In genomic region chr10:63723320-63723719, GRCh38 we compare ENCODE assay signal across 22 cellular contexts.
DNase-seq lines count a peak whose midpoint lies in the region; ATAC-seq and TF ChIP-seq lines count a peak whose summit lies in the region.
"Had no signal": no experiment of that assay in that cellular context is flagged by ENCODE, and none has a peak within 500 bp of the region (broad histone marks: within the 10 kb centered on the region; RNA-seq: fewer than 3 reads in every experiment).

No MANE protein-coding gene starts in this region.

- H3K27me3 ChIP-seq in neural progenitor cell, result no peaks in the 10 kb centered on the region
- no peaks in the 10 kb centered on the region for H3K27me3 ChIP-seq in thoracic aorta (replicated peaks; ENCODE audit: insufficient read depth)
- H3K27me3 ChIP-seq: SJCRH30 had no signal

- H3K4me1 ChIP-seq in neural progenitor cell (no peaks in the 10 kb centered on the region), thoracic aorta (ENCODE audit: control insufficient read depth in 1 of 2, low read depth in 2 of 2) (peaks cover 2 to 20% of the 10 kb centered on the region in 2 donors)
- H3K4me1 ChIP-seq: HAP-1, SJCRH30 had no signal

- no peaks in the 10 kb centered on the region for H3K36me3 Mint-ChIP-seq in neural progenitor cell
- no peaks in the 10 kb centered on the region for H3K36me3 Mint-ChIP-seq in activated naive CD4-positive, alpha-beta T cell treated with anti-CD3 and anti-CD28 coated beads, Interleukin-2, amount 50 U/mL, for 72 hours
- H3K36me3 Mint-ChIP-seq: CD14-positive monocyte had no signal

- ATAC-seq in thoracic aorta (ENCODE audit: insufficient number of reproducible peaks, low FRiP score, low read depth) (no peak), GM18520 (IDR thresholded peaks at IDR 0.05; ENCODE audit: unreplicated experiment) (no peak), GM18511 (IDR thresholded peaks at IDR 0.05; ENCODE audit: unreplicated experiment) (no peak)
- ATAC-seq in activated naive CD4-positive, alpha-beta T cell treated with anti-CD3 and anti-CD28 coated beads, Interleukin-2, amount 50 U/mL, for 72 hours, result no peak
- ATAC-seq: A549 had no signal

- H3K9me3 ChIP-seq in neural progenitor cell (ENCODE audit: low read depth) (no peaks in the 10 kb centered on the region), thoracic aorta (no peaks in the 10 kb centered on the region)
- H3K9me3 ChIP-seq: A549, HAP-1, SJCRH30 had no signal

- no peaks in the 10 kb centered on the region for H4K20me1 ChIP-seq in neural progenitor cell (ENCODE audit: low read depth)

- no peaks in the 10 kb centered on the region for H3K36me3 ChIP-seq in neural progenitor cell
- no peaks in the 10 kb centered on the region for H3K36me3 ChIP-seq in thoracic aorta
- H3K36me3 ChIP-seq: HAP-1, SJCRH30 had no signal

- H3K4me3 ChIP-seq in coronary artery (no peak overlapping the region), neural progenitor cell (no peak overlapping the region), thoracic aorta (no peak overlapping the region)
- H3K4me3 ChIP-seq: A549, GM23248, HAP-1, SJCRH30 had no signal

- no peak overlapping the region for H2AFZ ChIP-seq in neural progenitor cell (replicated peaks)

- H3K9ac ChIP-seq in neural progenitor cell, result no peak overlapping the region
- H3K9ac ChIP-seq: GM23248 had no signal

- no peak overlapping the region for H3K4me2 ChIP-seq in neural progenitor cell
- H3K4me2 ChIP-seq: A549 had no signal

- H3K4me1 Mint-ChIP-seq in neural progenitor cell, result peaks cover 4% of the 10 kb centered on the region

- no peaks in the 10 kb centered on the region for H3K9me3 Mint-ChIP-seq in neural progenitor cell
- H3K9me3 Mint-ChIP-seq in activated naive CD4-positive, alpha-beta T cell treated with anti-CD3 and anti-CD28 coated beads, Interleukin-2, amount 50 U/mL, for 72 hours, result no peaks in the 10 kb centered on the region
- H3K9me3 Mint-ChIP-seq: CD14-positive monocyte had no signal

- DNase-seq in SK-N-DZ (ENCODE audit: low spot score) (peak; percentile 80), coronary artery (ENCODE audit: low spot score) (no peak), neural progenitor cell (ENCODE audit: low spot score) (no peak), thoracic aorta (ENCODE audit: low spot score) (no peak), NCI-H1436 treated with DMSO at 0.1 percent for 48 hours (lab: John Stamatoyannopoulos, UW) (no peak)
- no peak for DNase-seq in activated naive CD4-positive, alpha-beta T cell treated with anti-CD3 and anti-CD28 coated beads, Interleukin-2, amount 50 U/mL, for 72 hours (ENCODE audit: low spot score in 2 of 2)
- DNase-seq: GF-D8, KBM-7, NCI-H1092, NCI-H1436, NCI-H1930, NCI-H2171, NCI-H345, NCI-H774, SJCRH30 had no signal

- H3K27ac ChIP-seq in coronary artery, result peak overlapping the region; percentile 15 to 63
- H3K27ac ChIP-seq in neural progenitor cell, result no peak overlapping the region
- H3K27ac ChIP-seq in thoracic aorta, result peak overlapping the region; percentile 83 to 90
- H3K27ac ChIP-seq: A549, GM23248, SJCRH30 had no signal

- TF ChIP-seq CTCF in coronary artery (IDR thresholded peaks at IDR 0.05) (no peak), neural progenitor cell (IDR thresholded peaks at IDR 0.05) (no peak), thoracic aorta (IDR thresholded peaks at IDR 0.05) (no peak)

- peak overlapping the region; percentile 65 for H3K27ac Mint-ChIP-seq in neural progenitor cell
- no peak overlapping the region for H3K27ac Mint-ChIP-seq in activated naive CD4-positive, alpha-beta T cell treated with anti-CD3 and anti-CD28 coated beads, Interleukin-2, amount 50 U/mL, for 72 hours
- H3K27ac Mint-ChIP-seq: B cell had no signal

- no peaks in the 10 kb centered on the region for H3K79me2 ChIP-seq in neural progenitor cell (ENCODE audit: low read depth)

- peaks cover 6% of the 10 kb centered on the region for H3F3A ChIP-seq in neural progenitor cell (ENCODE audit: low read depth)

- no peaks in the 10 kb centered on the region for H3K27me3 Mint-ChIP-seq in neural progenitor cell (ENCODE audit: insufficient read depth, low read depth)

- no peak overlapping the region for H3K4me3 Mint-ChIP-seq in neural progenitor cell
- H3K4me3 Mint-ChIP-seq: B cell, CD14-positive monocyte had no signal
